ENCODE assay signal across 11 cellular contexts in the genomic region with DNA sequence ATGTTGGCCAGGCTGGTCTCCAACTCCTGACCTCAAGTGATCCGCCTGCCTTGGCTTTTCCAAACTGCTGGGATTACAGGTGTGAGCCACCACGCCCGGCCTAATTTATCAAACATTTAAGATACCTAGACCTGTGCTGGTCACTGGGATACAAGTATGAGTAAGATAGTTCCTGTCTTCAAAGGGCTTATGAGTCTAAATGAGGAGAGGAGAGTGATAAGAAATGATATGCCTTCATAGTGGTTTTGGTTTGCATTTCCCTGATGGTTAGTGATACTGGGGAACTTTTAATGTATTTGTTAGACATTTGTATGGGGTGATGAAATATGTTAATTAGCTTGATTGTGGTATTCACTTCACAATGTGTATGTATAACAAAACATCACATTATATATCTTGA.
"Had no signal": no experiment of that assay in that cellular context is flagged by ENCODE, and none has a peak within 500 bp of the region (broad histone marks: within the 10 kb centered on the region; RNA-seq: fewer than 3 reads in every experiment).

No MANE protein-coding gene starts in this region.

- H3K4me3 Mint-ChIP-seq: activated B cell treated with CpG ODN at 0.5 μM for 24 hours had no signal

- H3K27ac ChIP-seq: colonic mucosa, foreskin keratinocyte, left ventricle myocardium inferior, parathyroid adenoma, upper lobe of right lung had no signal

- H3K4me1 ChIP-seq: foreskin keratinocyte had no signal

- H3K9ac ChIP-seq: parathyroid adenoma had no signal

- H3K36me3 ChIP-seq: colonic mucosa had no signal

- H3K9me3 Mint-ChIP-seq: activated B cell treated with CpG ODN at 0.5 μM for 24 hours, naive B cell had no signal

- H3K27me3 Mint-ChIP-seq: activated B cell treated with CpG ODN at 0.5 μM for 24 hours, naive B cell had no signal

- H3K27me3 ChIP-seq: colonic mucosa, foreskin keratinocyte, upper lobe of right lung had no signal

- H2AFZ ChIP-seq: parathyroid adenoma had no signal

- ATAC-seq: foreskin keratinocyte, upper lobe of right lung had no signal

- DNase-seq: activated B cell treated with CpG ODN at 0.5 μM for 24 hours; activated CD4-positive, alpha-beta T cell treated with anti-CD3 and anti-CD28 coated beads, Interleukin-2, amount 50 U/mL, for 1 hour; activated naive CD4-positive, alpha-beta T cell; caudate nucleus; colonic mucosa; foreskin keratinocyte; left ventricle myocardium inferior; naive B cell; stimulated activated naive CD4-positive, alpha-beta T cell; upper lobe of right lung had no signal

- H3K27ac Mint-ChIP-seq: activated B cell treated with CpG ODN at 0.5 μM for 24 hours had no signal

- H3K4me3 ChIP-seq: colonic mucosa, left ventricle myocardium inferior, upper lobe of right lung had no signal

- H3K9me3 ChIP-seq: colonic mucosa, left ventricle myocardium inferior, upper lobe of right lung had no signal
